Comparison of ENCODE assay signal across 1 cellular context in genomic region chr19:2261438-2262172, GRCh38.
TF ChIP-seq lines count a peak whose summit lies in the region.

No MANE protein-coding gene starts in this region.

TF ChIP-seq in HepG2, 621 proteins besides CTCF, POLR2A, EP300 and RAD21:
- TF ChIP-seq STAG1 (CRISPR knock-in tag; IDR thresholded peaks at IDR 0.05) (peak; percentile 15; the same call in 1 of the 2 replicates), ZNF644 (CRISPR knock-in tag; IDR thresholded peaks at IDR 0.05; ENCODE audit: low read depth) (0 out of 2 replicates have a peak, but pooled peaks have one; percentile 16), BCLAF1 (IDR thresholded peaks at IDR 0.05) (no peak), ZBTB4 (CRISPR knock-in tag; IDR thresholded peaks at IDR 0.05; ENCODE audit: borderline replicate concordance) (no peak), NCOA1 (CRISPR knock-in tag; IDR thresholded peaks at IDR 0.05) (no peak), NFE2 (CRISPR knock-in tag; IDR thresholded peaks at IDR 0.05) (no peak), ZNF253 (CRISPR knock-in tag; IDR thresholded peaks at IDR 0.05; ENCODE audit: borderline replicate concordance) (no peak), GABPA (IDR thresholded peaks at IDR 0.05; ENCODE audit: low read depth, low read length) (no peak), GABPA (CRISPR knock-in tag; IDR thresholded peaks at IDR 0.05; ENCODE audit: low read depth) (no peak), TAF15 (IDR thresholded peaks at IDR 0.05; ENCODE audit: low read depth, low read length, poor library complexity, severe bottlenecking) (no peak), CCDC6 (CRISPR knock-in tag; IDR thresholded peaks at IDR 0.05) (no peak), ZNF563 (CRISPR knock-in tag; IDR thresholded peaks at IDR 0.05) (no peak)
